24 cellular contexts compared by ENCODE assay signal in the genomic region with DNA sequence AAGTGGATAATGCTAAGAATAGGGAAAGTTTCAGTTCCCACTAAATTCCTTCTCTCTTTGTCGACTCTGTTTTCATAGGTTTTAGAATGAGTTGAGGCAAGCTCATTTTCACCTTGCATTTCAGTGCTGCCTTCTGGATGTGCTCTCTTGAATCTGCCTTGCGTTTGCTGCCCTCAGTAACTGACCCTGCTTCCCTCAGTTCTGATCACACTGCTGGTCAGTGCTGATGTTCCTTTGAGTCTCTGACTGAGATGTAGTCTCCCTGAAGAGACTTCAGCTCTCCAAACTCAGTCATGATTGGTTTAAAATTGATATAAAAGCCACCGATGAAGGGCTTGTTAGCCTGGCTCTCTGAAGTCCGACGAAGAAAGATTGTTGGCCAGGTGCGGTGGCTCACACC. TPM values are rescaled to one million over a fixed set of nuclear protein-coding genes. Genes with fewer than 3 reads are reported as not detected.
DNase-seq lines count a peak whose midpoint lies in the region; ATAC-seq, FAIRE-seq and TF ChIP-seq lines count a peak whose summit lies in the region.
"Had no signal": no experiment of that assay in that cellular context is flagged by ENCODE, and none has a peak within 500 bp of the region (broad histone marks: within the 10 kb centered on the region; RNA-seq: fewer than 3 reads in every experiment).

No MANE protein-coding gene starts in this region.

- H3F3A ChIP-seq in SK-N-SH (replicated peaks; ENCODE audit: insufficient read depth): no peaks in the 10 kb centered on the region

- H3K27ac ChIP-seq in BLaER1: no peak overlapping the region
- H3K27ac ChIP-seq in HCT116 (ENCODE audit: low read depth, low read length): no peak overlapping the region
- no peak overlapping the region for H3K27ac ChIP-seq in SK-N-SH (ENCODE audit: low read depth in 2 of 2, low read length in 1 of 2)
- no peak overlapping the region for H3K27ac ChIP-seq in uterus
- H3K27ac ChIP-seq: C4-2B, heart left ventricle, spleen, vagina had no signal

- H3K4me1 Mint-ChIP-seq in memory B cell: peaks cover 11% of the 10 kb centered on the region
- H3K4me1 Mint-ChIP-seq: activated naive CD8-positive, alpha-beta T cell treated with anti-CD3 and anti-CD28 coated beads, Interleukin-2, amount 50 U/mL, for 24 hours had no signal

- peak overlapping the region; percentile 17; the same call in 1 of the 2 replicates for H3K4me2 ChIP-seq in BLaER1
- H3K4me2 ChIP-seq in HCT116 (ENCODE audit: low read length): no peak overlapping the region
- H3K4me2 ChIP-seq in SK-N-SH: no peak overlapping the region

- POLR2A ChIA-PET in HCT116 (lab: Charles Lee): interaction anchor here (0.8 kb wide), 1 partner anchor 14 kb away, joined by 3 read pairs; no protein-coding TSS in a partner anchor
- POLR2A ChIA-PET in SK-N-SH (lab: Yijun Ruan, JAX): interaction anchor here (2.0 kb wide), 1 partner anchor 25 kb away, joined by 6 read pairs; a partner anchor contains a TSS

- no peaks in the 10 kb centered on the region for H3K9me3 Mint-ChIP-seq in memory B cell
- H3K9me3 Mint-ChIP-seq: activated naive CD8-positive, alpha-beta T cell treated with anti-CD3 and anti-CD28 coated beads, Interleukin-2, amount 50 U/mL, for 24 hours; activated T-cell treated with anti-CD3 and anti-CD28 coated beads, Interleukin-2, amount 50 U/mL, for 24 hours; stimulated activated naive B cell treated with anti-CD40 and anti-IgM and Interleukin-4, amounts not matched to agents 10 μg/mL and 1 μg/mL and 100 μg/mL, for 72 hours had no signal

- no peak for TF ChIP-seq POLR2A in HCT116 (IDR thresholded peaks at IDR 0.05; ENCODE audit: borderline replicate concordance, extremely low read depth, insufficient read depth, insufficient read length)
- no peak for TF ChIP-seq POLR2A in uterus (IDR thresholded peaks at IDR 0.05)

- H3K27me3 ChIP-seq in BLaER1 (no peaks in the 10 kb centered on the region), HCT116 (ENCODE audit: insufficient read depth, low read length) (no peaks in the 10 kb centered on the region), SK-N-SH (ENCODE audit: insufficient read depth) (no peaks in the 10 kb centered on the region), uterus (no peaks in the 10 kb centered on the region)
- H3K27me3 ChIP-seq: spleen, vagina had no signal

- TF ChIP-seq CTCF in HCT116 (IDR thresholded peaks at IDR 0.05 in 2 of 3, conservative IDR thresholded peaks at IDR 0.05 in 1 of 3; ENCODE audit: borderline replicate concordance in 1 of 3, insufficient read depth in 1 of 3, low read depth in 2 of 3, low read length in 2 of 3) (no peak), SK-N-SH (IDR thresholded peaks at IDR 0.05) (no peak), foreskin fibroblast (IDR thresholded peaks at IDR 0.05; ENCODE audit: low read depth, low read length) (no peak), uterus (IDR thresholded peaks at IDR 0.05) (no peak)

- BruUV-seq in HCT116 (replicated peaks; lab: Mats Ljungman, UMichigan): no TSS peak

- H3K4me3 Mint-ChIP-seq in memory B cell: no peak overlapping the region
- H3K4me3 Mint-ChIP-seq: activated naive CD8-positive, alpha-beta T cell treated with anti-CD3 and anti-CD28 coated beads, Interleukin-2, amount 50 U/mL, for 24 hours; activated T-cell treated with anti-CD3 and anti-CD28 coated beads, Interleukin-2, amount 50 U/mL, for 24 hours; stimulated activated naive B cell treated with anti-CD40 and anti-IgM and Interleukin-4, amounts not matched to agents 10 μg/mL and 1 μg/mL and 100 μg/mL, for 72 hours had no signal

- CTCF ChIA-PET in HCT116 (lab: Charles Lee) (interaction anchor here (0.7 to 1.0 kb wide), 3 partner anchors 10 to 188 kb away, joined by 3 read pairs; no protein-coding TSS in a partner anchor), SK-N-SH (lab: Yijun Ruan, JAX) (interaction anchor here (0.6 to 2.7 kb wide), 8 partner anchors 12 to 66 kb away, joined by 3 to 15 read pairs (median 4); no protein-coding TSS in a partner anchor)

- no peak for TF ChIP-seq EP300 in SK-N-SH (IDR thresholded peaks at IDR 0.05; ENCODE audit: borderline replicate concordance in 1 of 2, low read depth in 1 of 2, low read length in 1 of 2)

- FAIRE-seq in frontal cortex (lab: Jason Lieb, UNC): no peak

- H3K9ac ChIP-seq in BLaER1: no peak overlapping the region
- no peak overlapping the region for H3K9ac ChIP-seq in HCT116 (ENCODE audit: low read length)
- H3K9ac ChIP-seq in SK-N-SH: no peak overlapping the region

- H3K36me3 Mint-ChIP-seq in memory B cell: no peaks in the 10 kb centered on the region
- H3K36me3 Mint-ChIP-seq: stimulated activated naive B cell treated with anti-CD40 and anti-IgM and Interleukin-4, amounts not matched to agents 10 μg/mL and 1 μg/mL and 100 μg/mL, for 72 hours had no signal

- H3K36me3 ChIP-seq in BLaER1 (no peaks in the 10 kb centered on the region), HCT116 (ENCODE audit: control insufficient read depth in 1 of 2, insufficient read depth in 2 of 2, low read length in 2 of 2) (no peaks in the 10 kb centered on the region), SK-N-SH (replicated peaks in 1 of 2; ENCODE audit: control insufficient read depth in 1 of 2, insufficient read depth in 2 of 2, low read length in 1 of 2) (no peaks in the 10 kb centered on the region), uterus (no peaks in the 10 kb centered on the region)
- H3K36me3 ChIP-seq: heart left ventricle, spleen, vagina had no signal

- no peak for TF ChIP-seq RAD21 in HCT116 (IDR thresholded peaks at IDR 0.05; ENCODE audit: low read depth)
- no peak for TF ChIP-seq RAD21 in SK-N-SH (IDR thresholded peaks at IDR 0.05; ENCODE audit: low read length)

- no peak for ATAC-seq in HCT116
- no peak for ATAC-seq in memory B cell (ENCODE audit: low read depth)
- ATAC-seq: activated naive CD8-positive, alpha-beta T cell treated with anti-CD3 and anti-CD28 coated beads, Interleukin-2, amount 50 U/mL, for 24 hours; heart left ventricle had no signal

- 66% methylated on average over 6 of the region's 6 CpGs for WGBS in SK-N-SH (ENCODE audit: low lambda C conversion rate)

- no peak overlapping the region for H3K4me3 ChIP-seq in BLaER1
- no peak overlapping the region for H3K4me3 ChIP-seq in HCT116 (replicated peaks in 1 of 2; ENCODE audit: low read depth in 1 of 2, low read length in 2 of 2)
- H3K4me3 ChIP-seq in SK-N-SH (ENCODE audit: low read depth in 2 of 2, low read length in 1 of 2): no peak overlapping the region
- no peak overlapping the region for H3K4me3 ChIP-seq in foreskin fibroblast (ENCODE audit: low read depth in 1 of 2, low read length in 2 of 2)
- no peak overlapping the region for H3K4me3 ChIP-seq in uterus
- H3K4me3 ChIP-seq: heart left ventricle, spleen, vagina had no signal

- peak overlapping the region; percentile 5 for H3K27ac Mint-ChIP-seq in memory B cell
- H3K27ac Mint-ChIP-seq: activated naive CD8-positive, alpha-beta T cell treated with anti-CD3 and anti-CD28 coated beads, Interleukin-2, amount 50 U/mL, for 24 hours; activated T-cell treated with anti-CD3 and anti-CD28 coated beads, Interleukin-2, amount 50 U/mL, for 24 hours; stimulated activated naive B cell treated with anti-CD40 and anti-IgM and Interleukin-4, amounts not matched to agents 10 μg/mL and 1 μg/mL and 100 μg/mL, for 72 hours had no signal

- H2AFZ ChIP-seq in HCT116 (ENCODE audit: low read depth, low read length, poor library complexity, severe bottlenecking): peak overlapping the region; percentile 51
- H2AFZ ChIP-seq in SK-N-SH (ENCODE audit: low read depth): peak overlapping the region; percentile 70

- no peaks in the 10 kb centered on the region for H3K9me3 ChIP-seq in BLaER1
- no peaks in the 10 kb centered on the region for H3K9me3 ChIP-seq in HCT116 (ENCODE audit: control insufficient read depth in 1 of 2, insufficient read depth in 1 of 2, low read depth in 1 of 2, low read length in 2 of 2)
- no peaks in the 10 kb centered on the region for H3K9me3 ChIP-seq in SK-N-SH
- no peaks in the 10 kb centered on the region for H3K9me3 ChIP-seq in uterus
- H3K9me3 ChIP-seq: heart left ventricle, spleen, vagina had no signal

- RAD21 ChIA-PET in HCT116 (lab: Charles Lee; ENCODE audit: low non-redundant PET in 1 of 2, low total read pairs in 2 of 2, uncharacterized antibody in 2 of 2, unreplicated experiment in 2 of 2): no interaction called here

- no peak for DNase-seq in HCT116 (ENCODE audit: low read depth, low spot score)
- DNase-seq in SK-N-SH: no peak
- no peak for DNase-seq in memory B cell (ENCODE audit: low spot score in 2 of 2)
- DNase-seq in ecto neural progenitor cell (ENCODE audit: low spot score): no peak
- DNase-seq in frontal cortex (ENCODE audit: low spot score in 2 of 2): no peak
- DNase-seq in foreskin fibroblast: no peak
- DNase-seq in uterus: no peak
- DNase-seq: activated gamma-delta T cell treated with Interleukin-2 at 50 U/mL for 16 hours; activated naive CD8-positive, alpha-beta T cell treated with anti-CD3 and anti-CD28 coated beads, Interleukin-2, amount 50 U/mL, for 24 hours; activated T-cell treated with anti-CD3 and anti-CD28 coated beads, Interleukin-2, amount 50 U/mL, for 24 hours; cerebellar nuclear complex; heart left ventricle; left cardiac atrium; NCI-H1105; NCI-H2029; NCI-H226; NCI-H748 treated with DMSO at 0.1 percent for 48 hours; retina; spleen; stimulated activated CD4-positive, alpha-beta T cell treated with anti-CD3 and anti-CD28 coated beads, Interleukin-2, amount 100 ng/mL, for 48 hours; stimulated activated naive B cell treated with anti-CD40 and anti-IgM and Interleukin-4, amounts not matched to agents 10 μg/mL and 1 μg/mL and 100 μg/mL, for 72 hours had no signal

- H3K27me3 Mint-ChIP-seq in memory B cell: no peaks in the 10 kb centered on the region
- H3K27me3 Mint-ChIP-seq: activated T-cell treated with anti-CD3 and anti-CD28 coated beads, Interleukin-2, amount 50 U/mL, for 24 hours had no signal

- H3K79me2 ChIP-seq in HCT116 (ENCODE audit: insufficient read depth, low read length) (no peaks in the 10 kb centered on the region), SK-N-SH (ENCODE audit: insufficient read depth) (no peaks in the 10 kb centered on the region)

- intact Hi-C loops in HCT116 (cut with micrococcal nuclease) (no loop called here), uterus (cut with DNase I; ENCODE audit: low total_unique reads) (no loop called here)

- H4K20me1 ChIP-seq in BLaER1 (no peaks in the 10 kb centered on the region), HCT116 (ENCODE audit: insufficient read depth) (no peaks in the 10 kb centered on the region), SK-N-SH (ENCODE audit: insufficient read depth) (no peaks in the 10 kb centered on the region)

- H3K9me2 ChIP-seq in HCT116 (ENCODE audit: insufficient read depth): no peaks in the 10 kb centered on the region
- H3K9me2 ChIP-seq in SK-N-SH: no peaks in the 10 kb centered on the region

- H3K4me1 ChIP-seq in BLaER1 (peaks cover 11% of the 10 kb centered on the region), HCT116 (ENCODE audit: control insufficient read depth in 1 of 2, insufficient read depth in 2 of 2, low read length in 2 of 2) (peaks cover 0 to 15% of the 10 kb centered on the region in 2 experiments; a peak in 2 of 4 replicates), SK-N-SH (ENCODE audit: control insufficient read depth in 1 of 2, insufficient read depth in 2 of 2, low read depth in 1 of 2, low read length in 1 of 2) (no peaks in the 10 kb centered on the region), uterus (no peaks in the 10 kb centered on the region)
- H3K4me1 ChIP-seq: vagina had no signal

RNA-seq across cellular contexts. Expression of a gene that starts 25.2 kb away (rescaled TPM):
- 399 TPM for total RNA-seq in HCT116 (2021; ENCODE audit: unreplicated experiment)
- polyA plus RNA-seq in HCT116 (2012): 194 and 209 TPM in 2 replicates
- polyA plus RNA-seq in SK-N-SH (2012; rRNA removed): 203 and 219 TPM in 2 replicates
- polyA plus RNA-seq in SK-N-SH (2012; cell fraction: cytosol; rRNA removed): 266 and 361 TPM in 2 replicates
- 150 and 210 TPM in 2 replicates for polyA plus RNA-seq in SK-N-SH (2012; cell fraction: nucleus; rRNA removed)
- 143 TPM for total RNA-seq in frontal cortex
- 100 to 1,000 TPM in 2 of 4 donors, 10 to 100 TPM in 2; 87.9 to 222 (median 102) TPM for total RNA-seq in uterus
